ENCODE assay signal across 17 cellular contexts in genomic region chr18:79947881-79948610, GRCh38. TPM values are rescaled to one million over a fixed set of nuclear protein-coding genes. Genes with fewer than 3 reads are reported as not detected.
DNase-seq lines count a peak whose midpoint lies in the region; ATAC-seq and TF ChIP-seq lines count a peak whose summit lies in the region.
"Had no signal": no experiment of that assay in that cellular context is flagged by ENCODE, and none has a peak within 500 bp of the region (broad histone marks: within the 10 kb centered on the region; RNA-seq: fewer than 3 reads in every experiment).

No MANE protein-coding gene starts in this region.

- peaks cover 11% of the 10 kb centered on the region for H3K36me3 ChIP-seq in endodermal cell (ENCODE audit: control insufficient read depth, insufficient read depth, low read length)
- peaks cover under 1 to 22% (median 13%) of the 10 kb centered on the region in 4 donors for H3K36me3 ChIP-seq in upper lobe of left lung
- H3K36me3 ChIP-seq in CD4-positive, alpha-beta memory T cell (ENCODE audit: insufficient read depth, low read length): no peaks in the 10 kb centered on the region

- H3K9ac ChIP-seq in endodermal cell (ENCODE audit: extremely low read depth, low read length, poor library complexity, severe bottlenecking): no peak overlapping the region

- TF ChIP-seq EP300 in upper lobe of left lung (IDR thresholded peaks at IDR 0.05): peak in 1 of 4 donors; percentile 64

- DNase-seq in activated effector memory CD4-positive, alpha-beta T cell treated with anti-CD3 and anti-CD28 coated beads, Interleukin-2, amount 50 U/mL, for 16 hours: peak; percentile 59
- no peak for DNase-seq in activated effector memory CD4-positive, alpha-beta T cell treated with Interleukin-2 at 50 U/mL for 16 hours
- peak; percentile 26 for DNase-seq in endodermal cell
- DNase-seq in omental fat pad (ENCODE audit: low spot score): peak; percentile 19
- DNase-seq in upper lobe of left lung: peak in 1 of 2 donors; percentile 34
- DNase-seq in CD4-positive, alpha-beta memory T cell: no peak
- no peak for DNase-seq in glomerular visceral epithelial cell (ENCODE audit: extremely low spot score)
- DNase-seq: activated CD8-positive, alpha-beta T cell treated with anti-CD3 and anti-CD28 coated beads for 36 hours; amniotic stem cell; KG1; NCI-H1105; stimulated activated CD4-positive, alpha-beta T cell treated with anti-CD3 and anti-CD28 coated beads, Interleukin-4, amount 100 ng/mL, for 24 hours; stimulated activated CD8-positive, alpha-beta memory T cell treated with anti-CD3 and anti-CD28 coated beads, Interleukin-4, amount 100 ng/mL, for 48 hours; SW 1271 had no signal

- no peaks in the 10 kb centered on the region for H3K9me3 Mint-ChIP-seq in endodermal cell
- no peaks in the 10 kb centered on the region for H3K9me3 Mint-ChIP-seq in CD4-positive, alpha-beta memory T cell
- H3K9me3 Mint-ChIP-seq: activated CD8-positive, alpha-beta T cell treated with anti-CD3 and anti-CD28 coated beads for 36 hours; mesothelial cell of epicardium had no signal

- CTCF ChIA-PET in CD4-positive, alpha-beta memory T cell (lab: Charles Lee; ENCODE audit: partially characterized antibody): no interaction called here

- peaks cover 38% of the 10 kb centered on the region for H3K27me3 Mint-ChIP-seq in endodermal cell (ENCODE audit: insufficient read depth)
- H3K27me3 Mint-ChIP-seq in CD4-positive, alpha-beta memory T cell: no peaks in the 10 kb centered on the region
- H3K27me3 Mint-ChIP-seq: activated CD8-positive, alpha-beta T cell treated with anti-CD3 and anti-CD28 coated beads for 36 hours had no signal

- no peak overlapping the region for H3K4me3 Mint-ChIP-seq in endodermal cell
- peak overlapping the region in 4 of 8 donors; percentile 26 to 94 (median 62) for H3K4me3 Mint-ChIP-seq in CD4-positive, alpha-beta memory T cell
- H3K4me3 Mint-ChIP-seq: activated CD8-positive, alpha-beta T cell treated with anti-CD3 and anti-CD28 coated beads for 36 hours; mesothelial cell of epicardium had no signal

- no peak for ATAC-seq in omental fat pad (ENCODE audit: low FRiP score)
- no peak for ATAC-seq in upper lobe of left lung (ENCODE audit: low FRiP score in 2 of 2)
- ATAC-seq in HG02588 (IDR thresholded peaks at IDR 0.05; ENCODE audit: unreplicated experiment): no peak
- ATAC-seq: A549; activated CD8-positive, alpha-beta T cell treated with anti-CD3 and anti-CD28 coated beads for 36 hours had no signal

- intact Hi-C loops in CD4-positive, alpha-beta memory T cell (cut with micrococcal nuclease): no loop called here

- no peak overlapping the region for H3K4me3 ChIP-seq in endodermal cell (ENCODE audit: low read length)
- peak overlapping the region in 1 of 4 donors; percentile 91 for H3K4me3 ChIP-seq in upper lobe of left lung
- no peak overlapping the region for H3K4me3 ChIP-seq in CD4-positive, alpha-beta memory T cell (ENCODE audit: low read length in 2 of 2)
- H3K4me3 ChIP-seq: A549 had no signal

- POLR2A ChIA-PET in CD4-positive, alpha-beta memory T cell (lab: Charles Lee; ENCODE audit: partially characterized antibody): no interaction called here

- no peak overlapping the region for H3K27ac Mint-ChIP-seq in endodermal cell
- H3K27ac Mint-ChIP-seq in CD4-positive, alpha-beta memory T cell: peak overlapping the region in 3 of 7 donors; percentile 36 to 85 (median 61)
- H3K27ac Mint-ChIP-seq: activated CD8-positive, alpha-beta T cell treated with anti-CD3 and anti-CD28 coated beads for 36 hours; mesothelial cell of epicardium had no signal

- no peak overlapping the region for H3K27ac ChIP-seq in endodermal cell (ENCODE audit: low read depth, low read length)
- H3K27ac ChIP-seq in upper lobe of left lung: peak overlapping the region in 3 of 4 donors; percentile 26 to 58 (median 31)
- no peak overlapping the region for H3K27ac ChIP-seq in CD4-positive, alpha-beta memory T cell (ENCODE audit: low read depth, low read length)
- H3K27ac ChIP-seq: A549 had no signal

- TF ChIP-seq CTCF in endodermal cell (conservative IDR thresholded peaks at IDR 0.05) (no peak), omental fat pad (IDR thresholded peaks at IDR 0.05) (no peak), upper lobe of left lung (IDR thresholded peaks at IDR 0.05) (no peak)

- H3K27me3 ChIP-seq in endodermal cell (ENCODE audit: control insufficient read depth, insufficient read depth, low read length, poor library complexity, severe bottlenecking): peaks cover 13% of the 10 kb centered on the region
- H3K27me3 ChIP-seq in upper lobe of left lung: no peaks in the 10 kb centered on the region
- H3K27me3 ChIP-seq in CD4-positive, alpha-beta memory T cell (ENCODE audit: insufficient read depth, low read length): no peaks in the 10 kb centered on the region

- H3K36me3 Mint-ChIP-seq in endodermal cell (ENCODE audit: low read depth): peaks cover 19% of the 10 kb centered on the region
- H3K36me3 Mint-ChIP-seq in CD4-positive, alpha-beta memory T cell: peaks cover under 1 to 10% of the 10 kb centered on the region in 2 donors

- H3K4me1 ChIP-seq in endodermal cell (ENCODE audit: control insufficient read depth, insufficient read depth, low read length): peaks cover 9% of the 10 kb centered on the region
- peaks cover 46 to 80% (median 60%) of the 10 kb centered on the region in 4 donors for H3K4me1 ChIP-seq in upper lobe of left lung
- peaks cover 47% of the 10 kb centered on the region for H3K4me1 ChIP-seq in CD4-positive, alpha-beta memory T cell (ENCODE audit: insufficient read depth, low read length)
- H3K4me1 ChIP-seq: A549 had no signal

- 88 to 94% methylated on average over 12 to 15 of the region's 15 CpGs for WGBS in endodermal cell (ENCODE audit: insufficient coverage in 1 of 2, insufficient read length in 1 of 2), 2 experiments
- 88 to 94% methylated on average over 14 to 15 of the region's 15 CpGs for WGBS in upper lobe of left lung, 2 donors

- H3K9me3 ChIP-seq in endodermal cell (ENCODE audit: control insufficient read depth, low read length) (no peaks in the 10 kb centered on the region), upper lobe of left lung (no peaks in the 10 kb centered on the region)
- H3K9me3 ChIP-seq in CD4-positive, alpha-beta memory T cell (ENCODE audit: control insufficient read depth in 1 of 2, low read length in 2 of 2): no peaks in the 10 kb centered on the region
- H3K9me3 ChIP-seq: A549 had no signal

- peaks cover 16% of the 10 kb centered on the region for H3K4me1 Mint-ChIP-seq in endodermal cell
- peaks cover 15 to 66% (median 36%) of the 10 kb centered on the region in 4 donors for H3K4me1 Mint-ChIP-seq in CD4-positive, alpha-beta memory T cell

- TF ChIP-seq POLR2A in upper lobe of left lung (IDR thresholded peaks at IDR 0.05): no peak

RNA-seq across cellular contexts. Expression of gene SLC66A2, which starts 3.4 kb away (rescaled TPM):
- total RNA-seq in endodermal cell: 10 to 100 TPM; 30.3 to 32.4 TPM
- polyA plus RNA-seq in endodermal cell (2013, experiment 1 of 2): 16.2 TPM
- 16.9 TPM for polyA plus RNA-seq in endodermal cell (2013, experiment 2 of 2)
- total RNA-seq in omental fat pad: 100 to 1,000 TPM in 2 of 4 donors, 10 to 100 TPM in 2; 69.4 to 176 (median 103) TPM
- total RNA-seq in upper lobe of left lung: 10 to 100 TPM; 37.6 to 90.7 (median 66.5) TPM
- total RNA-seq in CD4-positive, alpha-beta memory T cell: 10 to 100 TPM; 26.0 to 26.4 TPM
- 10 to 100 TPM; 15.7 to 21.3 TPM for polyA plus RNA-seq in CD4-positive, alpha-beta memory T cell

RNA-seq across cellular contexts. Expression of gene HSBP1L1, which starts 16.4 kb away (rescaled TPM):
- total RNA-seq in endodermal cell (1 to 10 TPM; 2.6 to 2.7 TPM), omental fat pad (10 to 100 TPM; 13.2 to 20.1 (median 17.3) TPM), upper lobe of left lung (10 to 100 TPM; 32.1 to 80.7 (median 43.8) TPM)
- polyA plus RNA-seq in endodermal cell (2013, experiment 1 of 2): 4.1 TPM
- polyA plus RNA-seq in endodermal cell (2013, experiment 2 of 2): 2.8 TPM
- total RNA-seq in CD4-positive, alpha-beta memory T cell: 10 to 100 TPM; 30.7 to 34.8 TPM
- polyA plus RNA-seq in CD4-positive, alpha-beta memory T cell: 10 to 100 TPM; 12.7 to 18.2 TPM

RNA-seq across cellular contexts. Expression of gene TXNL4A, which starts 40.3 kb away (rescaled TPM):
- total RNA-seq in endodermal cell (100 to 1,000 TPM; 117 to 138 TPM), omental fat pad (10 to 100 TPM; 18.0 to 47.6 (median 33.6) TPM), upper lobe of left lung (100 to 1,000 TPM in 1 of 6 donors, 10 to 100 TPM in 5; 11.5 to 101 (median 27.8) TPM)
- 151 TPM for polyA plus RNA-seq in endodermal cell (2013, experiment 1 of 2)
- polyA plus RNA-seq in endodermal cell (2013, experiment 2 of 2): 154 TPM
- 10 to 100 TPM; 72.6 to 76.1 TPM for total RNA-seq in CD4-positive, alpha-beta memory T cell
- polyA plus RNA-seq in CD4-positive, alpha-beta memory T cell: 100 to 1,000 TPM; 213 to 224 TPM

Comparison
In these comparisons a context has a peak if more than half of its experiments do, and no peak if none do; other contexts are left out.
1. DNase-seq: peak in activated effector memory CD4-positive, alpha-beta T cell treated with anti-CD3 and anti-CD28 coated beads, Interleukin-2, amount 50 U/mL, for 16 hours (single experiment), endodermal cell (single experiment) and omental fat pad (single experiment); none in activated effector memory CD4-positive, alpha-beta T cell treated with Interleukin-2 at 50 U/mL for 16 hours (single experiment), CD4-positive, alpha-beta memory T cell (0 of 5) and glomerular visceral epithelial cell (single experiment).
2. H3K27ac ChIP-seq: peak in upper lobe of left lung (3 of 4); none in endodermal cell (single experiment) and CD4-positive, alpha-beta memory T cell (single experiment).